18 cellular contexts compared by ENCODE assay signal in the genomic region with DNA sequence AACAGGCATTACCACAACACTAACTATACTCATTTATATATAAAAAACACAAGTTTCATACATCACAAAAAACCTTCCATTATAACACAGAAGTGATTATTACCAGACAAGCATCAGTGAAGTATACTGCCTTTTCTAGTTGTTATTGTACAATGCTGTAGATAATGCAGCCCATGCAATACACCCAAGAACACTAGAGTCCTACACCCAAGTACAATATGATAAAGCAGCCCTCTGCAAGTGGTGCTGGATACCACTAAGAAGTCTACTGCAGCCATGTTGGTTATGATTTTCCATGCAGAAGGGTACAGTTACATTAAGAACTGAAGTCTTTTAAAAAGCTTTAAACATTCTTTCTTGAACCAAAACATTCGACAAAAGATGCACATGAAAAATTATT. TPM values are rescaled to one million over a fixed set of nuclear protein-coding genes. Genes with fewer than 3 reads are reported as not detected.
DNase-seq lines count a peak whose midpoint lies in the region; ATAC-seq, FAIRE-seq and TF ChIP-seq lines count a peak whose summit lies in the region.
"Had no signal": no experiment of that assay in that cellular context is flagged by ENCODE, and none has a peak within 500 bp of the region (broad histone marks: within the 10 kb centered on the region; RNA-seq: fewer than 3 reads in every experiment).

No MANE protein-coding gene starts in this region.

- POLR2A ChIA-PET in GM12878 (lab: Charles Lee) (no interaction called here), HepG2 (lab: Yijun Ruan, JAX) (interaction anchor here (3.1 kb wide), 1 partner anchor 11 kb away, joined by 22 read pairs; a partner anchor contains a TSS)
- POLR2A ChIA-PET in CD8-positive, alpha-beta memory T cell (lab: Charles Lee) = no interaction called here

- no TSS peak for BruUV-seq in GM12878 (replicated peaks; lab: Mats Ljungman, UMichigan)
- BruUV-seq in HepG2 (replicated peaks; lab: Mats Ljungman, UMichigan) = no TSS peak

- in situ Hi-C loops in GM12878 (cut with MboI) (no loop called here), HepG2 (cut with HindIII; ENCODE audit: extremely low pct_ligation_motif_present, low pct_unique_long_range_greater_than_20kb) (no loop called here)

- H3K27me3 ChIP-seq in GM12878 (replicated peaks in 1 of 2; ENCODE audit: control insufficient read depth in 2 of 2, insufficient read depth in 2 of 2, low read length in 1 of 2) (no peaks in the 10 kb centered on the region), HepG2 (ENCODE audit: control insufficient read depth in 1 of 2, insufficient read depth in 2 of 2, low read length in 2 of 2) (no peaks in the 10 kb centered on the region), endodermal cell (ENCODE audit: control insufficient read depth, insufficient read depth, low read length, poor library complexity, severe bottlenecking) (peaks cover 7% of the 10 kb centered on the region)
- no peaks in the 10 kb centered on the region for H3K27me3 ChIP-seq in CD8-positive, alpha-beta memory T cell (ENCODE audit: insufficient read depth, low read length, poor library complexity, severe bottlenecking)

- TF ChIP-seq RAD21 in GM12878 (IDR thresholded peaks at IDR 0.05; ENCODE audit: insufficient read depth, low read depth, low read length) = no peak
- no peak for TF ChIP-seq RAD21 in HepG2 (CRISPR knock-in tag; IDR thresholded peaks at IDR 0.05)

- no peak overlapping the region for H3K4me3 ChIP-seq in GM12878
- H3K4me3 ChIP-seq in HepG2 (replicated peaks in 1 of 3; ENCODE audit: insufficient read depth in 1 of 3, low read depth in 2 of 3, low read length in 3 of 3) = no peak overlapping the region
- no peak overlapping the region for H3K4me3 ChIP-seq in CD8-positive, alpha-beta memory T cell (ENCODE audit: low read length)
- no peak overlapping the region for H3K4me3 ChIP-seq in endodermal cell (ENCODE audit: low read length)

- DNase-seq in GM12892 (ENCODE audit: insufficient read length) = no peak
- DNase-seq in GM12878 (ENCODE audit: low read depth, low spot score) = no peak
- no peak for DNase-seq in HepG2 (ENCODE audit: low spot score)
- no peak for DNase-seq in CD8-positive, alpha-beta memory T cell
- DNase-seq in endodermal cell = no peak
- no peak for DNase-seq in NCI-H2029 treated with DMSO at 0.1 percent for 48 hours (lab: John Stamatoyannopoulos, UW)
- DNase-seq: ACHN; AML-193; Caco-2; DMS79; GOT3; HFFc6; IMR-90; NCI-H187; NCI-H526 treated with DMSO at 0.1 percent for 48 hours; NK-92 treated with Interleukin-12 subunit alpha and Interleukin-12 subunit beta, amount 100 ng/mL, for 24 hours; SIG-M5 had no signal

- H3K27me3 Mint-ChIP-seq in CD8-positive, alpha-beta memory T cell = no peaks in the 10 kb centered on the region
- peaks cover 4% of the 10 kb centered on the region for H3K27me3 Mint-ChIP-seq in endodermal cell (ENCODE audit: insufficient read depth)

- H3K4me3 Mint-ChIP-seq in CD8-positive, alpha-beta memory T cell = no peak overlapping the region
- no peak overlapping the region for H3K4me3 Mint-ChIP-seq in endodermal cell

- CTCF ChIA-PET in GM12878 (lab: Yijun Ruan, JAX) (interaction anchor here (1.0 kb wide), 1 partner anchor 172 kb away, joined by 3 read pairs; no protein-coding TSS in a partner anchor), HepG2 (lab: Yijun Ruan, JAX; ENCODE audit: low intra/inter-chr PET ratio, low total read pairs) (no interaction called here)
- CTCF ChIA-PET in CD8-positive, alpha-beta memory T cell (lab: Charles Lee) = no interaction called here

- H3K36me3 ChIP-seq in GM12878 (ENCODE audit: control insufficient read depth in 2 of 2, insufficient read depth in 2 of 2, low read length in 1 of 2) (peaks cover 2 to 18% of the 10 kb centered on the region in 2 experiments; a peak in 3 of 4 replicates), HepG2 (replicated peaks in 1 of 2; ENCODE audit: control insufficient read depth in 1 of 2, insufficient read depth in 2 of 2, low read length in 2 of 2) (peaks cover 17 to 52% of the 10 kb centered on the region in 2 experiments), endodermal cell (ENCODE audit: control insufficient read depth, insufficient read depth, low read length) (peaks cover 62% of the 10 kb centered on the region)
- peaks cover 34% of the 10 kb centered on the region for H3K36me3 ChIP-seq in CD8-positive, alpha-beta memory T cell (ENCODE audit: insufficient read depth, low read length)

- SMC1A ChIA-PET in GM12878 (lab: Charles Lee; ENCODE audit: uncharacterized antibody, unreplicated experiment) = interaction anchor here (0.8 to 1.0 kb wide), 2 partner anchors 62 to 235 kb away, joined by 3 to 5 read pairs; no protein-coding TSS in a partner anchor

- 100% methylated on average over 1 of the region's 1 CpG for WGBS in GM12878 (ENCODE audit: insufficient coverage, insufficient replicate concordance, low lambda C conversion rate, missing lambda C conversion rate)
- 100% methylated on average over 1 of the region's 1 CpG for WGBS in HepG2 (ENCODE audit: low lambda C conversion rate)
- WGBS in endodermal cell (ENCODE audit: insufficient coverage in 1 of 2, insufficient read length in 1 of 2), 2 experiments = 85 to 100% methylated on average over 1 of the region's 1 CpG

- H3K27ac ChIP-seq in 22Rv1 (peak overlapping the region; percentile 69), GM12878 (ENCODE audit: control insufficient read depth, insufficient read depth) (no peak overlapping the region), HepG2 (ENCODE audit: extremely low read length, insufficient read depth, low read length) (no peak overlapping the region), endodermal cell (ENCODE audit: low read depth, low read length) (no peak overlapping the region)
- no peak overlapping the region for H3K27ac ChIP-seq in CD8-positive, alpha-beta memory T cell (ENCODE audit: low read depth, low read length)

- H3K9me3 Mint-ChIP-seq in CD8-positive, alpha-beta memory T cell = no peaks in the 10 kb centered on the region
- no peaks in the 10 kb centered on the region for H3K9me3 Mint-ChIP-seq in endodermal cell
- H3K9me3 Mint-ChIP-seq: HFFc6 had no signal

- TF ChIP-seq POLR2A in GM12892 (IDR thresholded peaks at IDR 0.05; ENCODE audit: low read depth, low read length) (peak; percentile 63), GM12878 (IDR thresholded peaks at IDR 0.05; ENCODE audit: low read depth, low read length) (no peak), HepG2 (IDR thresholded peaks at IDR 0.05; ENCODE audit: insufficient read depth in 1 of 2, low read depth in 2 of 2, low read length in 2 of 2) (no peak)

- H3K4me1 ChIP-seq in GM12878 (ENCODE audit: control insufficient read depth, insufficient read depth, low read length) (no peaks in the 10 kb centered on the region), HepG2 (ENCODE audit: insufficient read depth, low read length) (peaks cover 48% of the 10 kb centered on the region), endodermal cell (ENCODE audit: control insufficient read depth, insufficient read depth, low read length) (peaks cover 20% of the 10 kb centered on the region)
- H3K4me1 ChIP-seq in CD8-positive, alpha-beta memory T cell (ENCODE audit: insufficient read depth, low read length) = peaks cover 14% of the 10 kb centered on the region
- H3K4me1 ChIP-seq: Caco-2 had no signal

- no peaks in the 10 kb centered on the region for H3K9me3 ChIP-seq in GM12878 (replicated peaks; ENCODE audit: control insufficient read depth, insufficient read depth, low read length)
- H3K9me3 ChIP-seq in HepG2 (ENCODE audit: low read length) = no peaks in the 10 kb centered on the region
- no peaks in the 10 kb centered on the region for H3K9me3 ChIP-seq in CD8-positive, alpha-beta memory T cell (ENCODE audit: low read length)
- no peaks in the 10 kb centered on the region for H3K9me3 ChIP-seq in endodermal cell (ENCODE audit: control insufficient read depth, low read length)
- H3K9me3 ChIP-seq: Caco-2 had no signal

- FAIRE-seq in GM12892 (lab: Jason Lieb, UNC) = no peak
- no peak for FAIRE-seq in GM12878 (lab: Jason Lieb, UNC)
- FAIRE-seq in HepG2 (lab: Jason Lieb, UNC) = no peak

- no peak for TF ChIP-seq CTCF in 22Rv1 (IDR thresholded peaks at IDR 0.05)
- TF ChIP-seq CTCF in GM12878 (IDR thresholded peaks at IDR 0.05 in 2 of 3, conservative IDR thresholded peaks at IDR 0.05 in 1 of 3; ENCODE audit: control insufficient read depth in 2 of 3, extremely low read depth in 1 of 3, insufficient read depth in 1 of 3, low read depth in 3 of 3, low read length in 3 of 3) = no peak
- TF ChIP-seq CTCF in HepG2 (CRISPR knock-in tag; IDR thresholded peaks at IDR 0.05) = no peak
- TF ChIP-seq CTCF in endodermal cell (conservative IDR thresholded peaks at IDR 0.05) = no peak

- H3K79me2 ChIP-seq in GM12878 (ENCODE audit: control insufficient read depth, insufficient read depth, low read length) = peaks cover 28% of the 10 kb centered on the region
- H3K79me2 ChIP-seq in HepG2 (ENCODE audit: insufficient read depth, low read length) = peaks cover 24% of the 10 kb centered on the region

- H3K4me1 Mint-ChIP-seq in CD8-positive, alpha-beta memory T cell = peaks cover 42 to 52% (median 50%) of the 10 kb centered on the region in 3 donors
- H3K4me1 Mint-ChIP-seq in endodermal cell = peaks cover 33% of the 10 kb centered on the region

- ATAC-seq in GM12878 (peak; percentile 16), HepG2 (no peak)

- intact Hi-C loops in GM12878 (cut with micrococcal nuclease; ENCODE audit: unreplicated experiment) = loop anchor here (10.0 kb wide), 1 partner anchor 320 kb away; no protein-coding TSS in a partner anchor
- intact Hi-C loops in HepG2 (cut with micrococcal nuclease; ENCODE audit: unreplicated experiment) = loop anchor here (1.0 to 10.0 kb wide), 2 partner anchors 8 to 470 kb away; no protein-coding TSS in a partner anchor

- H2AFZ ChIP-seq in GM12878 (ENCODE audit: control insufficient read depth, low read depth, low read length) (no peak overlapping the region), HepG2 (ENCODE audit: low read length) (no peak overlapping the region)

- no peak overlapping the region for H3K9ac ChIP-seq in GM12878 (ENCODE audit: control insufficient read depth, insufficient read depth, low read length)
- H3K9ac ChIP-seq in HepG2 (ENCODE audit: insufficient read depth, low read depth, low read length) = no peak overlapping the region
- H3K9ac ChIP-seq in endodermal cell (ENCODE audit: extremely low read depth, low read length, poor library complexity, severe bottlenecking) = no peak overlapping the region

- RAD21 ChIA-PET in GM12878 (lab: Charles Lee; ENCODE audit: unreplicated experiment) = no interaction called here

- TF ChIP-seq EP300 in GM12878 (IDR thresholded peaks at IDR 0.05; ENCODE audit: borderline replicate concordance in 1 of 2, control insufficient read depth in 1 of 2, low read depth in 2 of 2, low read length in 2 of 2) (no peak), HepG2 (IDR thresholded peaks at IDR 0.05; ENCODE audit: low read depth in 2 of 2, low read length in 2 of 2) (no peak), HepG2 (CRISPR knock-in tag; IDR thresholded peaks at IDR 0.05; ENCODE audit: borderline replicate concordance) (no peak)

- H3K4me2 ChIP-seq in GM12878 (ENCODE audit: control insufficient read depth, insufficient read depth) (no peak overlapping the region), HepG2 (ENCODE audit: low read depth, low read length) (no peak overlapping the region)

- H3K27ac Mint-ChIP-seq in CD8-positive, alpha-beta memory T cell = peak overlapping the region in 1 of 8 donors; percentile 54
- no peak overlapping the region for H3K27ac Mint-ChIP-seq in endodermal cell

- H3K36me3 Mint-ChIP-seq in CD8-positive, alpha-beta memory T cell = peaks cover 0 to 77% (median 21%) of the 10 kb centered on the region in 3 donors
- H3K36me3 Mint-ChIP-seq in endodermal cell (ENCODE audit: low read depth) = peaks cover 62% of the 10 kb centered on the region

- no peaks in the 10 kb centered on the region for H4K20me1 ChIP-seq in GM12878 (ENCODE audit: control insufficient read depth, insufficient read depth)
- peaks cover 34% of the 10 kb centered on the region for H4K20me1 ChIP-seq in HepG2 (ENCODE audit: insufficient read depth, low read length)

RNA-seq across cellular contexts. Expression of a gene that starts 10.3 kb away (rescaled TPM):
- 94.7 TPM for polyA plus RNA-seq in GM12892 (2012; ENCODE audit: missing spikeins)
- total RNA-seq in GM12878 (2013; cell fraction: nucleolus; rRNA removed) = 120 and 128 TPM in 2 replicates
- total RNA-seq in GM12878 (2014; rRNA removed) (47.7 and 53.4 TPM in 2 replicates), GM12878 (2014; rRNA removed; fragmentation: Illumina TruSeq; extraction: Trizol) (58.0 and 61.5 TPM in 2 replicates), GM12878 (2021) (89.3 and 89.9 TPM in 2 replicates), HepG2 (2016; rRNA removed; fragmentation: Illumina TruSeq; extraction: Trizol) (41.8 and 60.2 TPM in 2 replicates), endodermal cell (100 to 1,000 TPM; 121 to 137 TPM)
- polyA plus RNA-seq in GM12878 (2011; ENCODE audit: low read depth) = 30.7 TPM
- polyA plus RNA-seq in GM12878 (2011; rRNA removed) (72.9 and 87.0 TPM in 2 replicates), GM12878 (2014; fragmentation: Illumina TruSeq; extraction: Trizol) (107 and 114 TPM in 2 replicates), GM12878 (2014; fragmentation: Nextera tagmentation; extraction: Ambion mirVana) (10 to 100 TPM; 22.5 to 32.3 TPM), GM12878 (2014; rRNA removed) (67.4 and 84.4 TPM in 2 replicates), GM12878 (2016; fragmentation: Nextera tagmentation; extraction: Ambion mirVana) (10 to 100 TPM; 60.2 to 65.1 TPM), HepG2 (2011; rRNA removed) (49.1 and 53.4 TPM in 2 replicates)
- polyA plus RNA-seq in GM12878 (2011; cell fraction: cytosol; rRNA removed) = 36.5 and 39.5 TPM in 2 replicates
- polyA plus RNA-seq in GM12878 (2011; cell fraction: nucleus; rRNA removed) = 83.8 and 125 TPM in 2 replicates
- polyA plus RNA-seq in GM12878 (2012) = 81.6 and 87.5 TPM in 2 replicates
- 39.1 and 43.7 TPM in 2 replicates for polyA minus RNA-seq in GM12878 (2011; rRNA and poly(A)+ RNA removed)
- 24.3 and 25.4 TPM in 2 replicates for polyA minus RNA-seq in GM12878 (2011; cell fraction: cytosol; rRNA and poly(A)+ RNA removed)
- 83.5 and 111 TPM in 2 replicates for polyA minus RNA-seq in GM12878 (2011; cell fraction: nucleus; rRNA and poly(A)+ RNA removed)
- 9.1 and 10.4 TPM in 2 replicates for total RNA-seq in HepG2 (2016; cell fraction: cytosol; rRNA removed; fragmentation: Illumina TruSeq; extraction: Trizol; ENCODE audit: low read depth)
- total RNA-seq in HepG2 (2016; cell fraction: insoluble cytoplasmic fraction; rRNA removed; fragmentation: Illumina TruSeq; extraction: Trizol) = 40.5 and 58.0 TPM in 2 replicates
- 31.7 and 31.9 TPM in 2 replicates for total RNA-seq in HepG2 (2016; cell fraction: membrane; rRNA removed; fragmentation: Illumina TruSeq; extraction: Trizol)
- 93.9 and 99.5 TPM in 2 replicates for total RNA-seq in HepG2 (2016; cell fraction: nucleus; rRNA removed; fragmentation: Illumina TruSeq; extraction: Trizol)
- 21.5 and 29.0 TPM in 2 replicates for polyA plus RNA-seq in HepG2 (2011; cell fraction: cytosol; rRNA removed)
- 64.8 and 78.1 TPM in 2 replicates for polyA plus RNA-seq in HepG2 (2011; cell fraction: nucleus; rRNA removed)
- polyA plus RNA-seq in HepG2 (2012) = 72.3 and 73.7 TPM in 2 replicates
- 7.4 and 8.7 TPM in 2 replicates for polyA plus RNA-seq in HepG2 (2016; cell fraction: cytosol; fragmentation: Illumina TruSeq; extraction: Trizol; ENCODE audit: low read depth)
- 62.9 and 71.0 TPM in 2 replicates for polyA plus RNA-seq in HepG2 (2016; cell fraction: insoluble cytoplasmic fraction; fragmentation: Illumina TruSeq; extraction: Trizol; ENCODE audit: low read depth)
- 16.8 and 17.5 TPM in 2 replicates for polyA plus RNA-seq in HepG2 (2016; cell fraction: membrane; fragmentation: Illumina TruSeq; extraction: Trizol; ENCODE audit: low read depth)
- 130 TPM in 2 replicates for polyA plus RNA-seq in HepG2 (2016; cell fraction: nucleus; fragmentation: Illumina TruSeq; extraction: Trizol; ENCODE audit: insufficient read depth, low read depth)
- polyA minus RNA-seq in HepG2 (2011; rRNA and poly(A)+ RNA removed; ENCODE audit: low replicate concordance) = 13.2 and 13.9 TPM in 2 replicates
- polyA minus RNA-seq in HepG2 (2011; cell fraction: cytosol; rRNA and poly(A)+ RNA removed) = 32.9 and 49.2 TPM in 2 replicates
- 141 and 188 TPM in 2 replicates for polyA minus RNA-seq in HepG2 (2011; cell fraction: nucleus; rRNA and poly(A)+ RNA removed)
- total RNA-seq in CD8-positive, alpha-beta memory T cell = 10 to 100 TPM; 91.0 to 98.8 TPM
- 82.4 TPM for polyA plus RNA-seq in CD8-positive, alpha-beta memory T cell
- 192 TPM for polyA plus RNA-seq in endodermal cell (2013, experiment 1 of 2)
- 169 TPM for polyA plus RNA-seq in endodermal cell (2013, experiment 2 of 2)
